9 cellular contexts compared by ENCODE assay signal in genomic region chr13:80141114-80141849, GRCh38.
DNase-seq lines count a peak whose midpoint lies in the region; ATAC-seq and TF ChIP-seq lines count a peak whose summit lies in the region.
"Had no signal": no experiment of that assay in that cellular context is flagged by ENCODE, and none has a peak within 500 bp of the region (broad histone marks: within the 10 kb centered on the region; RNA-seq: fewer than 3 reads in every experiment).

No MANE protein-coding gene starts in this region.

- peak overlapping the region; percentile 74 for H3K27ac ChIP-seq in cardiac muscle cell

- H3K4me1 Mint-ChIP-seq in glutamatergic neuron (ENCODE audit: low read depth, unreplicated experiment), result no peaks in the 10 kb centered on the region

- TF ChIP-seq CTCF in AG10803 (conservative IDR thresholded peaks at IDR 0.05; ENCODE audit: low read length), result no peak
- TF ChIP-seq CTCF in cardiac muscle cell (IDR thresholded peaks at IDR 0.05; ENCODE audit: low read depth, low read length), result no peak
- no peak for TF ChIP-seq CTCF in omental fat pad (IDR thresholded peaks at IDR 0.05)
- TF ChIP-seq CTCF in glutamatergic neuron (IDR thresholded peaks at IDR 0.05; ENCODE audit: partially characterized antibody, unreplicated experiment), result no peak

- DNase-seq in AG10803 (ENCODE audit: low read depth) (peak; percentile 64), amniotic stem cell (lab: John Stamatoyannopoulos, UW) (peak; percentile 63), cardiac muscle cell (ENCODE audit: low read depth in 1 of 2, low spot score in 1 of 2) (peak; percentile 70 to 96), omental fat pad (ENCODE audit: low spot score) (no peak), glutamatergic neuron (no peak)
- no peak for DNase-seq in stimulated activated CD4-positive, alpha-beta T cell treated with anti-CD3 and anti-CD28 coated beads, Interleukin-2, amount 100 ng/mL, for 24 hours
- DNase-seq in effector CD4-positive, alpha-beta T cell, result no peak
- DNase-seq: NCI-H524 had no signal

- H3K4me3 ChIP-seq in AG10803 (ENCODE audit: low read length) (no peak overlapping the region), cardiac muscle cell (no peak overlapping the region)

- no peak overlapping the region for H3K27ac Mint-ChIP-seq in glutamatergic neuron (ENCODE audit: unreplicated experiment)

- H3K36me3 ChIP-seq in cardiac muscle cell, result no peaks in the 10 kb centered on the region

- peaks cover 10% of the 10 kb centered on the region for H3K4me1 ChIP-seq in cardiac muscle cell (ENCODE audit: low read depth)

- H3K9me3 ChIP-seq in cardiac muscle cell (ENCODE audit: low read depth), result no peaks in the 10 kb centered on the region

- peak; percentile 86 for ATAC-seq in omental fat pad (ENCODE audit: low FRiP score)
- no peak for ATAC-seq in GM21825 (IDR thresholded peaks at IDR 0.05; ENCODE audit: unreplicated experiment)

- H3K36me3 Mint-ChIP-seq in glutamatergic neuron (ENCODE audit: unreplicated experiment), result no peaks in the 10 kb centered on the region

- H3K27me3 Mint-ChIP-seq in glutamatergic neuron (ENCODE audit: unreplicated experiment), result no peaks in the 10 kb centered on the region

- no peaks in the 10 kb centered on the region for H3K9me3 Mint-ChIP-seq in glutamatergic neuron (ENCODE audit: unreplicated experiment)

- H3K27me3 ChIP-seq in cardiac muscle cell, result no peaks in the 10 kb centered on the region

- H3K4me3 Mint-ChIP-seq in glutamatergic neuron (ENCODE audit: unreplicated experiment), result no peak overlapping the region

Comparison
In these comparisons a context has a peak if more than half of its experiments do, and no peak if none do; other contexts are left out.
1. DNase-seq: peak in AG10803 (single experiment), amniotic stem cell (single experiment) and cardiac muscle cell (2 of 2); none in omental fat pad (single experiment), glutamatergic neuron (single experiment), stimulated activated CD4-positive, alpha-beta T cell treated with anti-CD3 and anti-CD28 coated beads, Interleukin-2, amount 100 ng/mL, for 24 hours (0 of 2) and effector CD4-positive, alpha-beta T cell (single experiment).